In the genomic region with DNA sequence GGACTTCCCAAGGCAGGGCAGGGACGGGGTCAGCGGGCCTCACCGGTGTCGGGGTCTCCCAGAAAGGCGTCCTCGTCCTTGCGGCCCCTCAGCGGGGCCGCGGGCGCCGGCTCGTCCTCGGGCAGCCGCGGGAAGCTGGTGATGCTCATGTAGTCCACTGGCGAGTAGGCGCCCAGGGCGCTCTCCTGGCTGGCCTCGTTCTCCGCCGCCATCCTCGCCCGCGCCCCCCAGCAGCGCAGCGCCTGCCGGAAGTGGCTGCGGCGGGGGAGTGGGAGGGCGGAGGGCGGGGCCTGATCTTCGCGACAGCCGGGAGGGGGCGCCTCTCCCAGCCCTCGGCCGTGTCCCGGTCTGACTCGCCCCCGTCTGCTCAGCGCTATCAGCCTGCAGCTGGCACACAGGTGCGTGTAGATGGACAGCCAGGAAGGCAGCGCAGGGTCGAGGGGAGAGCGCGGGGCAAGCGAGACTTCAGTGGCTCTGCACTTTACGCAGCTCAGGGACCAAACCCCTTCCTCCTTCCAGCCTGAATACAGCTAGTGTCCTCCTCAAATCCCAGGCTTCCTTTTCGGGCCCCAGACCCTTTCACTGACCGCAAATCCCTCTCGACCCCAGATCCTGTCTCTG, we compare ENCODE assay signal across 1 cellular context.
TF ChIP-seq lines count a peak whose summit lies in the region.

A gene with protein sequence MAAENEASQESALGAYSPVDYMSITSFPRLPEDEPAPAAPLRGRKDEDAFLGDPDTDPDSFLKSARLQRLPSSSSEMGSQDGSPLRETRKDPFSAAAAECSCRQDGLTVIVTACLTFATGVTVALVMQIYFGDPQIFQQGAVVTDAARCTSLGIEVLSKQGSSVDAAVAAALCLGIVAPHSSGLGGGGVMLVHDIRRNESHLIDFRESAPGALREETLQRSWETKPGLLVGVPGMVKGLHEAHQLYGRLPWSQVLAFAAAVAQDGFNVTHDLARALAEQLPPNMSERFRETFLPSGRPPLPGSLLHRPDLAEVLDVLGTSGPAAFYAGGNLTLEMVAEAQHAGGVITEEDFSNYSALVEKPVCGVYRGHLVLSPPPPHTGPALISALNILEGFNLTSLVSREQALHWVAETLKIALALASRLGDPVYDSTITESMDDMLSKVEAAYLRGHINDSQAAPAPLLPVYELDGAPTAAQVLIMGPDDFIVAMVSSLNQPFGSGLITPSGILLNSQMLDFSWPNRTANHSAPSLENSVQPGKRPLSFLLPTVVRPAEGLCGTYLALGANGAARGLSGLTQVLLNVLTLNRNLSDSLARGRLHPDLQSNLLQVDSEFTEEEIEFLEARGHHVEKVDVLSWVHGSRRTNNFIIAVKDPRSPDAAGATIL (minus strand): TSS at position 253 of the 621 bp plus-strand sequence. CDS start 41 bp downstream, at position 212.

TF ChIP-seq in HepG2, 621 proteins besides CTCF, POLR2A, EP300 and RAD21 (continued from another document and continues in another):
- TF ChIP-seq, protein P1, sequence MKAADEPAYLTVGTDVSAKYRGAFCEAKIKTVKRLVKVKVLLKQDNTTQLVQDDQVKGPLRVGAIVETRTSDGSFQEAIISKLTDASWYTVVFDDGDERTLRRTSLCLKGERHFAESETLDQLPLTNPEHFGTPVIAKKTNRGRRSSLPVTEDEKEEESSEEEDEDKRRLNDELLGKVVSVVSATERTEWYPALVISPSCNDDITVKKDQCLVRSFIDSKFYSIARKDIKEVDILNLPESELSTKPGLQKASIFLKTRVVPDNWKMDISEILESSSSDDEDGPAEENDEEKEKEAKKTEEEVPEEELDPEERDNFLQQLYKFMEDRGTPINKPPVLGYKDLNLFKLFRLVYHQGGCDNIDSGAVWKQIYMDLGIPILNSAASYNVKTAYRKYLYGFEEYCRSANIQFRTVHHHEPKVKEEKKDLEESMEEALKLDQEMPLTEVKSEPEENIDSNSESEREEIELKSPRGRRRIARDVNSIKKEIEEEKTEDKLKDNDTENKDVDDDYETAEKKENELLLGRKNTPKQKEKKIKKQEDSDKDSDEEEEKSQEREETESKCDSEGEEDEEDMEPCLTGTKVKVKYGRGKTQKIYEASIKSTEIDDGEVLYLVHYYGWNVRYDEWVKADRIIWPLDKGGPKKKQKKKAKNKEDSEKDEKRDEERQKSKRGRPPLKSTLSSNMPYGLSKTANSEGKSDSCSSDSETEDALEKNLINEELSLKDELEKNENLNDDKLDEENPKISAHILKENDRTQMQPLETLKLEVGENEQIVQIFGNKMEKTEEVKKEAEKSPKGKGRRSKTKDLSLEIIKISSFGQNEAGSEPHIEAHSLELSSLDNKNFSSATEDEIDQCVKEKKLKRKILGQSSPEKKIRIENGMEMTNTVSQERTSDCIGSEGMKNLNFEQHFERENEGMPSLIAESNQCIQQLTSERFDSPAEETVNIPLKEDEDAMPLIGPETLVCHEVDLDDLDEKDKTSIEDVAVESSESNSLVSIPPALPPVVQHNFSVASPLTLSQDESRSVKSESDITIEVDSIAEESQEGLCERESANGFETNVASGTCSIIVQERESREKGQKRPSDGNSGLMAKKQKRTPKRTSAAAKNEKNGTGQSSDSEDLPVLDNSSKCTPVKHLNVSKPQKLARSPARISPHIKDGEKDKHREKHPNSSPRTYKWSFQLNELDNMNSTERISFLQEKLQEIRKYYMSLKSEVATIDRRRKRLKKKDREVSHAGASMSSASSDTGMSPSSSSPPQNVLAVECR (CRISPR knock-in tag; IDR thresholded peaks at IDR 0.05; ENCODE audit: borderline replicate concordance), result peak; percentile 96
- TF ChIP-seq KAT7 (CRISPR knock-in tag; IDR thresholded peaks at IDR 0.05; ENCODE audit: borderline replicate concordance), result peak; percentile 99; the same call in 1 of the 2 replicates
- TF ChIP-seq GTF2F1 (IDR thresholded peaks at IDR 0.05; ENCODE audit: low read length), result no peak
- TF ChIP-seq NR2F6 (IDR thresholded peaks at IDR 0.05), result no peak
- TF ChIP-seq NR2F6 (CRISPR knock-in tag; IDR thresholded peaks at IDR 0.05), result peak; percentile 77
- TF ChIP-seq MYC (CRISPR knock-in tag; IDR thresholded peaks at IDR 0.05; ENCODE audit: borderline replicate concordance), result peak; percentile 84; the same call in 1 of the 2 replicates
- TF ChIP-seq TSC22D2 (CRISPR knock-in tag; IDR thresholded peaks at IDR 0.05; ENCODE audit: borderline replicate concordance), result no peak
- TF ChIP-seq RBAK (CRISPR knock-in tag; IDR thresholded peaks at IDR 0.05), result no peak; the same call in 1 of the 2 replicates
- TF ChIP-seq, protein P2, sequence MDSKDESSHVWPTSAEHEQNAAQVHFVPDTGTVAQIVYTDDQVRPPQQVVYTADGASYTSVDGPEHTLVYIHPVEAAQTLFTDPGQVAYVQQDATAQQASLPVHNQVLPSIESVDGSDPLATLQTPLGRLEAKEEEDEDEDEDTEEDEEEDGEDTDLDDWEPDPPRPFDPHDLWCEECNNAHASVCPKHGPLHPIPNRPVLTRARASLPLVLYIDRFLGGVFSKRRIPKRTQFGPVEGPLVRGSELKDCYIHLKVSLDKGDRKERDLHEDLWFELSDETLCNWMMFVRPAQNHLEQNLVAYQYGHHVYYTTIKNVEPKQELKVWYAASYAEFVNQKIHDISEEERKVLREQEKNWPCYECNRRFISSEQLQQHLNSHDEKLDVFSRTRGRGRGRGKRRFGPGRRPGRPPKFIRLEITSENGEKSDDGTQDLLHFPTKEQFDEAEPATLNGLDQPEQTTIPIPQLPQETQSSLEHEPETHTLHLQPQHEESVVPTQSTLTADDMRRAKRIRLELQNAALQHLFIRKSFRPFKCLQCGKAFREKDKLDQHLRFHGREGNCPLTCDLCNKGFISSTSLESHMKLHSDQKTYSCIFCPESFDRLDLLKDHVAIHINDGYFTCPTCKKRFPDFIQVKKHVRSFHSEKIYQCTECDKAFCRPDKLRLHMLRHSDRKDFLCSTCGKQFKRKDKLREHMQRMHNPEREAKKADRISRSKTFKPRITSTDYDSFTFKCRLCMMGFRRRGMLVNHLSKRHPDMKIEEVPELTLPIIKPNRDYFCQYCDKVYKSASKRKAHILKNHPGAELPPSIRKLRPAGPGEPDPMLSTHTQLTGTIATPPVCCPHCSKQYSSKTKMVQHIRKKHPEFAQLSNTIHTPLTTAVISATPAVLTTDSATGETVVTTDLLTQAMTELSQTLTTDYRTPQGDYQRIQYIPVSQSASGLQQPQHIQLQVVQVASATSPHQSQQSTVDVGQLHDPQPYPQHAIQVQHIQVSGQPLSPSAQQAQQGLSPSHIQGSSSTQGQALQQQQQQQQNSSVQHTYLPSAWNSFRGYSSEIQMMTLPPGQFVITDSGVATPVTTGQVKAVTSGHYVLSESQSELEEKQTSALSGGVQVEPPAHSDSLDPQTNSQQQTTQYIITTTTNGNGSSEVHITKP (CRISPR knock-in tag; IDR thresholded peaks at IDR 0.05; ENCODE audit: low read depth), result peak; percentile 32; the same call in 1 of the 2 replicates
- peak; percentile 99 for TF ChIP-seq HDAC1 (CRISPR knock-in tag; IDR thresholded peaks at IDR 0.05)
- TF ChIP-seq ZNF558 (CRISPR knock-in tag; IDR thresholded peaks at IDR 0.05; ENCODE audit: borderline replicate concordance), result peak; percentile 80; the same call in 1 of the 2 replicates
- peak; percentile 94 for TF ChIP-seq TBX2 (CRISPR knock-in tag; IDR thresholded peaks at IDR 0.05; ENCODE audit: borderline replicate concordance)
- TF ChIP-seq, protein P3, sequence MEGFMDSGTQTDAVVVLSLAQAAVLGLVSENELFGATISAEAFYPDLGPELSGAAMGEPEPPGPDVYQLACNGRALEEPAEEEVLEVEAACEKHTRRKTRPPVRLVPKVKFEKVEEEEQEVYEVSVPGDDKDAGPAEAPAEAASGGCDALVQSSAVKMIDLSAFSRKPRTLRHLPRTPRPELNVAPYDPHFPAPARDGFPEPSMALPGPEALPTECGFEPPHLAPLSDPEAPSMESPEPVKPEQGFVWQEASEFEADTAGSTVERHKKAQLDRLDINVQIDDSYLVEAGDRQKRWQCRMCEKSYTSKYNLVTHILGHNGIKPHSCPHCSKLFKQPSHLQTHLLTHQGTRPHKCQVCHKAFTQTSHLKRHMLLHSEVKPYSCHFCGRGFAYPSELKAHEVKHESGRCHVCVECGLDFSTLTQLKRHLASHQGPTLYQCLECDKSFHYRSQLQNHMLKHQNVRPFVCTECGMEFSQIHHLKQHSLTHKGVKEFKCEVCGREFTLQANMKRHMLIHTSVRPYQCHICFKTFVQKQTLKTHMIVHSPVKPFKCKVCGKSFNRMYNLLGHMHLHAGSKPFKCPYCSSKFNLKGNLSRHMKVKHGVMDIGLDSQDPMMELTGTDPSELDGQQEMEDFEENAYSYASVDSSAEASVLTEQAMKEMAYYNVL (CRISPR knock-in tag; IDR thresholded peaks at IDR 0.05; ENCODE audit: borderline replicate concordance), result peak; percentile 96
- TF ChIP-seq ZNF780A (CRISPR knock-in tag; IDR thresholded peaks at IDR 0.05), result no peak
- TF ChIP-seq ZNF747 (CRISPR knock-in tag; IDR thresholded peaks at IDR 0.05; ENCODE audit: borderline replicate concordance), result peak; percentile 98
- TF ChIP-seq, protein P4, sequence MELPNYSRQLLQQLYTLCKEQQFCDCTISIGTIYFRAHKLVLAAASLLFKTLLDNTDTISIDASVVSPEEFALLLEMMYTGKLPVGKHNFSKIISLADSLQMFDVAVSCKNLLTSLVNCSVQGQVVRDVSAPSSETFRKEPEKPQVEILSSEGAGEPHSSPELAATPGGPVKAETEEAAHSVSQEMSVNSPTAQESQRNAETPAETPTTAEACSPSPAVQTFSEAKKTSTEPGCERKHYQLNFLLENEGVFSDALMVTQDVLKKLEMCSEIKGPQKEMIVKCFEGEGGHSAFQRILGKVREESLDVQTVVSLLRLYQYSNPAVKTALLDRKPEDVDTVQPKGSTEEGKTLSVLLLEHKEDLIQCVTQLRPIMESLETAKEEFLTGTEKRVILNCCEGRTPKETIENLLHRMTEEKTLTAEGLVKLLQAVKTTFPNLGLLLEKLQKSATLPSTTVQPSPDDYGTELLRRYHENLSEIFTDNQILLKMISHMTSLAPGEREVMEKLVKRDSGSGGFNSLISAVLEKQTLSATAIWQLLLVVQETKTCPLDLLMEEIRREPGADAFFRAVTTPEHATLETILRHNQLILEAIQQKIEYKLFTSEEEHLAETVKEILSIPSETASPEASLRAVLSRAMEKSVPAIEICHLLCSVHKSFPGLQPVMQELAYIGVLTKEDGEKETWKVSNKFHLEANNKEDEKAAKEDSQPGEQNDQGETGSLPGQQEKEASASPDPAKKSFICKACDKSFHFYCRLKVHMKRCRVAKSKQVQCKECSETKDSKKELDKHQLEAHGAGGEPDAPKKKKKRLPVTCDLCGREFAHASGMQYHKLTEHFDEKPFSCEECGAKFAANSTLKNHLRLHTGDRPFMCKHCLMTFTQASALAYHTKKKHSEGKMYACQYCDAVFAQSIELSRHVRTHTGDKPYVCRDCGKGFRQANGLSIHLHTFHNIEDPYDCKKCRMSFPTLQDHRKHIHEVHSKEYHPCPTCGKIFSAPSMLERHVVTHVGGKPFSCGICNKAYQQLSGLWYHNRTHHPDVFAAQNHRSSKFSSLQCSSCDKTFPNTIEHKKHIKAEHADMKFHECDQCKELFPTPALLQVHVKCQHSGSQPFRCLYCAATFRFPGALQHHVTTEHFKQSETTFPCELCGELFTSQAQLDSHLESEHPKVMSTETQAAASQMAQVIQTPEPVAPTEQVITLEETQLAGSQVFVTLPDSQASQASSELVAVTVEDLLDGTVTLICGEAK (IDR thresholded peaks at IDR 0.05), result no peak
- TF ChIP-seq, protein P4 (CRISPR knock-in tag; IDR thresholded peaks at IDR 0.05), result peak; percentile 84; the same call in 1 of the 2 replicates
- TF ChIP-seq ESRRA (CRISPR knock-in tag; IDR thresholded peaks at IDR 0.05; ENCODE audit: low read depth), result peak; percentile 80; the same call in 1 of the 2 replicates
- peak; percentile 52; the same call in 1 of the 2 replicates for TF ChIP-seq ZFP82 (CRISPR knock-in tag; IDR thresholded peaks at IDR 0.05; ENCODE audit: borderline replicate concordance)
- TF ChIP-seq, protein P5, sequence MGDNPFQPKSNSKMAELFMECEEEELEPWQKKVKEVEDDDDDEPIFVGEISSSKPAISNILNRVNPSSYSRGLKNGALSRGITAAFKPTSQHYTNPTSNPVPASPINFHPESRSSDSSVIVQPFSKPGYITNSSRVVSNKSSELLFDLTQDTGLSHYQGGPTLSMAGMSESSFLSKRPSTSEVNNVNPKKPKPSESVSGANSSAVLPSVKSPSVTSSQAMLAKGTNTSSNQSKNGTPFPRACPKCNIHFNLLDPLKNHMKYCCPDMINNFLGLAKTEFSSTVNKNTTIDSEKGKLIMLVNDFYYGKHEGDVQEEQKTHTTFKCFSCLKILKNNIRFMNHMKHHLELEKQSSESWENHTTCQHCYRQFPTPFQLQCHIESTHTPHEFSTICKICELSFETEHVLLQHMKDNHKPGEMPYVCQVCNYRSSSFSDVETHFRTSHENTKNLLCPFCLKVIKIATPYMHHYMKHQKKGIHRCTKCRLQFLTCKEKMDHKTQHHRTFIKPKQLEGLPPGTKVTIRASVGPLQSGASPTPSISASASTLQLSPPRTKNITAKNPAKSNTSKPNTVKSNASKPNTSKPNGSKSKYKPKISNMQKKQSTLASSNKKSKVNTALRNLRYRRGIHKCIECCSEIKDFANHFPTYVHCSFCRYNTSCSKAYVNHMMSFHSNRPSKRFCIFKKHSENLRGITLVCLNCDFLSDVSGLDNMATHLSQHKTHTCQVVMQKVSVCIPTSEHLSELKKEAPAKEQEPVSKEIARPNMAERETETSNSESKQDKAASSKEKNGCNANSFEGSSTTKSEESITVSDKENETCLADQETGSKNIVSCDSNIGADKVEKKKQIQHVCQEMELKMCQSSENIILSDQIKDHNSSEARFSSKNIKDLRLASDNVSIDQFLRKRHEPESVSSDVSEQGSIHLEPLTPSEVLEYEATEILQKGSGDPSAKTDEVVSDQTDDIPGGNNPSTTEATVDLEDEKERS (CRISPR knock-in tag; IDR thresholded peaks at IDR 0.05), result peak; percentile 84; the same call in 1 of the 2 replicates
